ENCODE assay signal across 23 cellular contexts in genomic region chr18:11581286-11581685, GRCh38. TPM values are rescaled to one million over a fixed set of nuclear protein-coding genes. Genes with fewer than 3 reads are reported as not detected.
"Had no signal": no experiment of that assay in that cellular context is flagged by ENCODE, and none has a peak within 500 bp of the region (broad histone marks: within the 10 kb centered on the region; RNA-seq: fewer than 3 reads in every experiment).

No MANE protein-coding gene starts in this region.

- H3K27ac ChIP-seq: ascending aorta, breast epithelium, thyroid gland, VCaP had no signal

- ATAC-seq: activated naive CD8-positive, alpha-beta T cell treated with anti-CD3 and anti-CD28 coated beads, Interleukin-2, amount 50 U/mL, for 24 hours; activated T-helper 17 cell treated with anti-CD3 and anti-CD28 coated beads, Interleukin-2, amount 50 U/mL, for 72 hours; effector memory CD8-positive, alpha-beta T cell; left ventricle myocardium superior; natural killer cell; stimulated activated naive B cell treated with anti-CD40 and anti-IgM and Interleukin-4, amounts not matched to agents 10 μg/mL and 1 μg/mL and 100 μg/mL, for 72 hours had no signal

- H3K36me3 ChIP-seq: ascending aorta, breast epithelium, thyroid gland had no signal

- H3K4me3 ChIP-seq: ascending aorta, breast epithelium, thyroid gland had no signal

- H3K27me3 ChIP-seq: ascending aorta, breast epithelium, thyroid gland had no signal

- DNase-seq: activated CD4-positive, alpha-beta T cell treated with anti-CD3 and anti-CD28 coated beads for 1 hour; activated CD4-positive, alpha-beta T cell treated with anti-CD3 and anti-CD28 coated beads, Interleukin-2, amount 50 U/mL, for 48 hours; activated naive CD4-positive, alpha-beta T cell treated with Interleukin-2 at 50 U/mL for 16 hours; activated naive CD8-positive, alpha-beta T cell treated with anti-CD3 and anti-CD28 coated beads, Interleukin-2, amount 50 U/mL, for 24 hours; effector memory CD8-positive, alpha-beta T cell; head of caudate nucleus; kidney glomerular epithelial cell; left ventricle myocardium superior; mesendoderm; natural killer cell; nucleus accumbens; posterior cingulate gyrus; retina; stimulated activated CD4-positive, alpha-beta T cell treated with anti-CD3 and anti-CD28 coated beads, Interleukin-2, amount 100 ng/mL, for 48 hours; stimulated activated naive B cell treated with anti-CD40 and anti-IgM and Interleukin-4, amounts not matched to agents 10 μg/mL and 1 μg/mL and 100 μg/mL, for 72 hours; thyroid gland had no signal

- H3K4me1 ChIP-seq: ascending aorta, breast epithelium had no signal

- H3K9me3 ChIP-seq: ascending aorta, breast epithelium, thyroid gland had no signal

RNA-seq across cellular contexts. Expression of gene SLC35G4, which starts 28.1 kb away (rescaled TPM):
- total RNA-seq: activated T-helper 17 cell treated with anti-CD3 and anti-CD28 coated beads, Interleukin-2, amount 50 U/mL, for 72 hours; ascending aorta; breast epithelium; cerebellum; fibroblast of lung; frontal cortex; left ventricle myocardium superior; natural killer cell; thyroid gland had no signal
